1 cellular context compared by ENCODE assay signal in genomic region chr3:37949866-37950265, GRCh38.
TF ChIP-seq lines count a peak whose summit lies in the region.

No MANE protein-coding gene starts in this region.

TF ChIP-seq in IMR-90, 13 proteins besides CTCF, POLR2A, EP300 and RAD21:
- no peak for TF ChIP-seq SMC3 (IDR thresholded peaks at IDR 0.05; ENCODE audit: low read depth, low read length)
- no peak for TF ChIP-seq ELK1 (IDR thresholded peaks at IDR 0.05; ENCODE audit: borderline replicate concordance, low read depth, low read length)
- TF ChIP-seq CEBPB (IDR thresholded peaks at IDR 0.05; ENCODE audit: low read depth, low read length) = no peak
- no peak for TF ChIP-seq RFX5 (IDR thresholded peaks at IDR 0.05; ENCODE audit: low read depth, low read length)
- TF ChIP-seq MXI1 (IDR thresholded peaks at IDR 0.05; ENCODE audit: borderline replicate concordance, low read depth, low read length) = no peak
- TF ChIP-seq MAFK (IDR thresholded peaks at IDR 0.05; ENCODE audit: low read depth, low read length) = no peak
- no peak for TF ChIP-seq BHLHE40 (IDR thresholded peaks at IDR 0.05; ENCODE audit: low read depth, low read length)
TF ChIP-seq in IMR-90: peak in this region for 0.
